ENCODE assay signal across 8 cellular contexts in genomic region chr10:74150151-74151056, GRCh38. TPM values are rescaled to one million over a fixed set of nuclear protein-coding genes. Genes with fewer than 3 reads are reported as not detected.
DNase-seq lines count a peak whose midpoint lies in the region; ATAC-seq and TF ChIP-seq lines count a peak whose summit lies in the region.

Gene AP3M1 (minus strand): TSS chr10:74150828. CDS start chr10:74138379, 12,449 bp downstream.

- peaks cover 47% of the 10 kb centered on the region for H3K79me2 ChIP-seq in OCI-LY3 (ENCODE audit: low read length)

- no peaks in the 10 kb centered on the region for H3K9me3 ChIP-seq in OCI-LY3 (ENCODE audit: insufficient read depth, low read length)
- H3K9me3 ChIP-seq in esophagus squamous epithelium = no peaks in the 10 kb centered on the region
- H3K9me3 ChIP-seq in stomach smooth muscle (ENCODE audit: control insufficient read depth in 2 of 2, low read length in 2 of 2) = no peaks in the 10 kb centered on the region

- H3K9ac ChIP-seq in OCI-LY3 (ENCODE audit: low read length) (peak within 1 kb of the TSS; percentile 90), stomach smooth muscle (ENCODE audit: low read length in 2 of 2) (peak within 1 kb of the TSS; percentile 95 to 96)

- whole genome bisulfite sequencing in esophagus squamous epithelium, 2 donors = 0 to 1% methylated on average over 20 to 25 of the region's 35 CpGs

- peak; percentile 39 for ATAC-seq in GM19023 (IDR thresholded peaks at IDR 0.05; ENCODE audit: unreplicated experiment)
- ATAC-seq in HG03175 (IDR thresholded peaks at IDR 0.05; ENCODE audit: unreplicated experiment) = peak; percentile 45
- peak; percentile 71 to 74 for ATAC-seq in activated T-cell treated with anti-CD3 and anti-CD28 coated beads, Interleukin-2, amount 50 U/mL, for 4 hours

- H3K4me1 ChIP-seq in OCI-LY3 (ENCODE audit: low read length) (peaks cover 10% of the 10 kb centered on the region), esophagus squamous epithelium (peaks cover 27 to 62% (median 31%) of the 10 kb centered on the region in 3 donors), stomach smooth muscle (ENCODE audit: control insufficient read depth, insufficient read depth, low read length) (peaks cover 16% of the 10 kb centered on the region)

- no peak within 1 kb of the TSS for H3K27ac Mint-ChIP-seq in neural crest cell (ENCODE audit: unreplicated experiment)

- DNase-seq in AML-193 (lab: John Stamatoyannopoulos, UW) (peak; percentile 93 to 94), esophagus squamous epithelium (lab: John Stamatoyannopoulos, UW) (peak; percentile 65), neural crest cell (ENCODE audit: low read depth, low spot score) (no peak)
- peak; percentile 74 for DNase-seq in activated T-cell treated with anti-CD3 and anti-CD28 coated beads, Interleukin-2, amount 50 U/mL, for 4 hours

- peak within 1 kb of the TSS; percentile 83 for H3K4me2 ChIP-seq in OCI-LY3 (ENCODE audit: low read length)

- TF ChIP-seq POLR2A in esophagus squamous epithelium (IDR thresholded peaks at IDR 0.05) = no peak

- H3K27me3 Mint-ChIP-seq in activated T-cell treated with anti-CD3 and anti-CD28 coated beads, Interleukin-2, amount 50 U/mL, for 4 hours (ENCODE audit: low read depth) = no peaks in the 10 kb centered on the region
- no peaks in the 10 kb centered on the region for H3K27me3 Mint-ChIP-seq in neural crest cell (ENCODE audit: low read depth)

- H3K4me3 Mint-ChIP-seq in activated T-cell treated with anti-CD3 and anti-CD28 coated beads, Interleukin-2, amount 50 U/mL, for 4 hours = no peak within 1 kb of the TSS
- H3K4me3 Mint-ChIP-seq in neural crest cell = no peak within 1 kb of the TSS

- TF ChIP-seq CTCF in OCI-LY3 (IDR thresholded peaks at IDR 0.05; ENCODE audit: low read depth, low read length) = no peak
- peak in 1 of 6 experiments; percentile 9 for TF ChIP-seq CTCF in esophagus squamous epithelium (IDR thresholded peaks at IDR 0.05)
- no peak for TF ChIP-seq CTCF in neural crest cell (conservative IDR thresholded peaks at IDR 0.05)

- H3K4me3 ChIP-seq in OCI-LY3 (ENCODE audit: low read length) = peak within 1 kb of the TSS; percentile 97
- H3K4me3 ChIP-seq in esophagus squamous epithelium = peak within 1 kb of the TSS; percentile 73 to 99 (median 96)
- peak within 1 kb of the TSS; percentile 97 for H3K4me3 ChIP-seq in stomach smooth muscle (ENCODE audit: low read length in 2 of 2)

- H4K20me1 ChIP-seq in OCI-LY3 (ENCODE audit: insufficient read depth, low read length) = no peaks in the 10 kb centered on the region

- H3K27me3 ChIP-seq in OCI-LY3 (ENCODE audit: low read depth, low read length) (no peaks in the 10 kb centered on the region), esophagus squamous epithelium (no peaks in the 10 kb centered on the region), stomach smooth muscle (ENCODE audit: control insufficient read depth in 1 of 2, insufficient read depth in 2 of 2, low read length in 2 of 2) (no peaks in the 10 kb centered on the region)

- H3K36me3 ChIP-seq in OCI-LY3 (replicated peaks; ENCODE audit: low read depth, low read length) (no peaks in the 10 kb centered on the region), esophagus squamous epithelium (peaks cover 0 to 22% (median 0%) of the 10 kb centered on the region in 3 donors), stomach smooth muscle (ENCODE audit: control insufficient read depth in 2 of 2, insufficient read depth in 2 of 2, low read length in 2 of 2) (no peaks in the 10 kb centered on the region)

- H3K9me3 Mint-ChIP-seq in activated T-cell treated with anti-CD3 and anti-CD28 coated beads, Interleukin-2, amount 50 U/mL, for 4 hours = no peaks in the 10 kb centered on the region
- no peaks in the 10 kb centered on the region for H3K9me3 Mint-ChIP-seq in neural crest cell

- intact Hi-C loops in esophagus squamous epithelium (cut with DNase I) = no loop called here

- H3K36me3 Mint-ChIP-seq in activated T-cell treated with anti-CD3 and anti-CD28 coated beads, Interleukin-2, amount 50 U/mL, for 4 hours (ENCODE audit: insufficient read depth) = peaks cover 18% of the 10 kb centered on the region
- H3K36me3 Mint-ChIP-seq in neural crest cell (ENCODE audit: low read depth) = no peaks in the 10 kb centered on the region

- peak within 1 kb of the TSS; percentile 74 for H3K27ac ChIP-seq in OCI-LY3 (ENCODE audit: low read length)
- H3K27ac ChIP-seq in esophagus squamous epithelium = peak within 1 kb of the TSS; percentile 88 to 95 (median 92)
- peak within 1 kb of the TSS; percentile 95 for H3K27ac ChIP-seq in stomach smooth muscle (ENCODE audit: low read length)

- peak within 1 kb of the TSS; percentile 77 for H2AFZ ChIP-seq in OCI-LY3 (ENCODE audit: low read depth, low read length)

- peaks cover 45% of the 10 kb centered on the region for H3K4me1 Mint-ChIP-seq in activated T-cell treated with anti-CD3 and anti-CD28 coated beads, Interleukin-2, amount 50 U/mL, for 4 hours (ENCODE audit: low read depth)
- peaks cover 37% of the 10 kb centered on the region for H3K4me1 Mint-ChIP-seq in neural crest cell

RNA-seq across cellular contexts. Expression of gene AP3M1, which starts in this region (rescaled TPM):
- total RNA-seq in activated T-cell treated with anti-CD3 and anti-CD28 coated beads, Interleukin-2, amount 50 U/mL, for 4 hours = 10 to 100 TPM; 49.8 to 56.7 (median 52.5) TPM
- total RNA-seq in esophagus squamous epithelium (10 to 100 TPM; 23.0 to 26.1 (median 24.3) TPM), neural crest cell (69.5 and 73.1 TPM in 2 replicates)
